In the genomic region with DNA sequence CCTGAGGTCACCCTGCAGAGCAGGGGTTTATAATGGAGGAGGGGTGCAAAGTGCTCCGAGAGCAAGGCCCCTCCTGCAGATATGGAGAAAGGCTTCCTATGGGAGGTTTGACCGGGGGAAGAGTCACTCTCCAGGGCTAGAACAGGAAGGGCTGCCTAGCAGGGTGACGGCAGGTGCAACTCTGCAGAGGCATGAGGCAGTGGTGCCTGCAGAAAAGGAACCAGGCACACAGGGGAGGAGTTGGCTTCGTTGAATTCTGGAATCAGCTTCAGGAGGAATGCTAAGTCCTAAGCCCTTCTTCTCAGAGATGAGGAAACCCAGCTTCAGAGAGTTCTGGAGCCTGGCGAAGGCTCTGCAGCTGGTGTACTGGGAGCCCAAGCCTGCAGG, we compare ENCODE assay signal across 10 cellular contexts. TPM values are rescaled to one million over a fixed set of nuclear protein-coding genes. Genes with fewer than 3 reads are reported as not detected.
A peak's percentile ranks its signal among the peaks of the same experiment; 100 is the strongest.
DNase-seq lines count a peak whose midpoint lies in the region; ATAC-seq and TF ChIP-seq lines count a peak whose summit lies in the region.
"Had no signal": no experiment of that assay in that cellular context is flagged by ENCODE, and none has a peak within 500 bp of the region (broad histone marks: within the 10 kb centered on the region; RNA-seq: fewer than 3 reads in every experiment).

No MANE protein-coding gene starts in this region.

- no peak overlapping the region for H3K4me3 ChIP-seq in KMS-11 (IDR thresholded peaks at IDR 0.05; ENCODE audit: insufficient read depth, low read depth, low read length)
- H3K4me3 ChIP-seq in endodermal cell (ENCODE audit: low read length) = no peak overlapping the region
- no peak overlapping the region for H3K4me3 ChIP-seq in sigmoid colon
- H3K4me3 ChIP-seq in MG63 = no peak overlapping the region
- no peak overlapping the region for H3K4me3 ChIP-seq in lower leg skin (ENCODE audit: low read depth, poor library complexity, severe bottlenecking)

- H3K36me3 Mint-ChIP-seq in CD14-positive monocyte (peaks cover 0 to 4% of the 10 kb centered on the region in 2 donors), endodermal cell (ENCODE audit: low read depth) (no peaks in the 10 kb centered on the region)

- no peak for TF ChIP-seq EP300 in sigmoid colon (IDR thresholded peaks at IDR 0.05)

- H4K20me1 ChIP-seq in KMS-11 (ENCODE audit: insufficient read depth) = no peaks in the 10 kb centered on the region

- H3K27me3 ChIP-seq in KMS-11 (ENCODE audit: insufficient read depth, low read depth) (no peaks in the 10 kb centered on the region), endodermal cell (ENCODE audit: control insufficient read depth, insufficient read depth, low read length, poor library complexity, severe bottlenecking) (no peaks in the 10 kb centered on the region), sigmoid colon (no peaks in the 10 kb centered on the region), MG63 (no peaks in the 10 kb centered on the region)

- H3K4me3 Mint-ChIP-seq in CD14-positive monocyte (peak overlapping the region in 1 of 2 donors; percentile 63), endodermal cell (no peak overlapping the region)

- H3K79me2 ChIP-seq in KMS-11 (ENCODE audit: insufficient read depth, low read depth) = no peaks in the 10 kb centered on the region

- 80 to 84% methylated on average over 4 to 5 of the region's 5 CpGs for WGBS in endodermal cell (ENCODE audit: insufficient coverage in 1 of 2, insufficient read length in 1 of 2), 2 experiments
- 51 to 54% methylated on average over 5 of the region's 5 CpGs for WGBS in sigmoid colon, 2 donors
- 56 to 67% methylated on average over 5 of the region's 5 CpGs for WGBS in lower leg skin, 2 donors

- H3K27me3 Mint-ChIP-seq in CD14-positive monocyte (ENCODE audit: low read depth in 3 of 3) (peaks cover 0 to 2% (median 2%) of the 10 kb centered on the region in 3 donors), endodermal cell (ENCODE audit: insufficient read depth) (no peaks in the 10 kb centered on the region)

- peak overlapping the region; percentile 17; the same call in 1 of the 2 replicates for H2AFZ ChIP-seq in KMS-11 (ENCODE audit: low read depth)

- H3K27ac Mint-ChIP-seq in CD14-positive monocyte = peak overlapping the region; percentile 93 to 98 (median 96)
- H3K27ac Mint-ChIP-seq in endodermal cell = no peak overlapping the region

- TF ChIP-seq POLR2A in sigmoid colon (IDR thresholded peaks at IDR 0.05) = no peak
- no peak for TF ChIP-seq POLR2A in lower leg skin (IDR thresholded peaks at IDR 0.05)

- H3K9me3 Mint-ChIP-seq in CD14-positive monocyte (peaks cover 0 to 4% (median 0%) of the 10 kb centered on the region in 7 donors), endodermal cell (no peaks in the 10 kb centered on the region)

- H3K9me3 ChIP-seq in endodermal cell (ENCODE audit: control insufficient read depth, low read length) = no peaks in the 10 kb centered on the region
- no peaks in the 10 kb centered on the region for H3K9me3 ChIP-seq in sigmoid colon
- H3K9me3 ChIP-seq in MG63 = no peaks in the 10 kb centered on the region

- ATAC-seq in GM21526 (IDR thresholded peaks at IDR 0.05; ENCODE audit: low FRiP score, unreplicated experiment) (no peak), HG03108 (IDR thresholded peaks at IDR 0.05; ENCODE audit: unreplicated experiment) (no peak)

- H3K36me3 ChIP-seq in KMS-11 (ENCODE audit: insufficient read depth) (no peaks in the 10 kb centered on the region), endodermal cell (ENCODE audit: control insufficient read depth, insufficient read depth, low read length) (no peaks in the 10 kb centered on the region), sigmoid colon (no peaks in the 10 kb centered on the region), MG63 (no peaks in the 10 kb centered on the region)

- H3K4me1 ChIP-seq in KMS-11 (ENCODE audit: low read depth, poor library complexity, severe bottlenecking) (no peaks in the 10 kb centered on the region), endodermal cell (ENCODE audit: control insufficient read depth, insufficient read depth, low read length) (no peaks in the 10 kb centered on the region), sigmoid colon (peaks cover 0 to 37% (median 24%) of the 10 kb centered on the region in 4 donors)

- H3K27ac ChIP-seq in KMS-11 (no peak overlapping the region), endodermal cell (ENCODE audit: low read depth, low read length) (peak overlapping the region; percentile 70), sigmoid colon (peak overlapping the region; percentile 55 to 75 (median 70))

- intact Hi-C loops in CD14-positive monocyte (cut with micrococcal nuclease) (loop anchor here (2.0 to 5.0 kb wide), 3 partner anchors 16 to 122 kb away; no protein-coding TSS in a partner anchor), sigmoid colon (cut with DNase I) (loop anchor here (5.0 kb wide), 1 partner anchor 122 kb away; no protein-coding TSS in a partner anchor), lower leg skin (cut with DNase I; ENCODE audit: low total_unique reads) (no loop called here)

- TF ChIP-seq CTCF in CD14-positive monocyte (IDR thresholded peaks at IDR 0.05) = no peak
- no peak for TF ChIP-seq CTCF in KMS-11 (conservative IDR thresholded peaks at IDR 0.05; ENCODE audit: low read depth, low read length)
- TF ChIP-seq CTCF in endodermal cell (conservative IDR thresholded peaks at IDR 0.05) = no peak
- TF ChIP-seq CTCF in sigmoid colon (IDR thresholded peaks at IDR 0.05) = no peak
- TF ChIP-seq CTCF in lower leg skin (IDR thresholded peaks at IDR 0.05) = no peak

- no peak overlapping the region for H3K4me2 ChIP-seq in KMS-11

- no peak for DNase-seq in CD14-positive monocyte (ENCODE audit: low spot score)
- DNase-seq in endodermal cell = no peak
- no peak for DNase-seq in sigmoid colon
- no peak for DNase-seq in MG63
- no peak for DNase-seq in lower leg skin (ENCODE audit: low spot score in 2 of 2)
- DNase-seq: activated CD4-positive, alpha-beta T cell treated with anti-CD3 and anti-CD28 coated beads, Interleukin-2, amount 50 U/mL, for 4 hours; NCI-H1436 had no signal

- H3K9ac ChIP-seq in KMS-11 (no peak overlapping the region), endodermal cell (ENCODE audit: extremely low read depth, low read length, poor library complexity, severe bottlenecking) (no peak overlapping the region)

- peaks cover 76% of the 10 kb centered on the region for H3K4me1 Mint-ChIP-seq in CD14-positive monocyte
- H3K4me1 Mint-ChIP-seq in endodermal cell = peaks cover 2% of the 10 kb centered on the region

RNA-seq across cellular contexts. Expression of a gene that starts 17.5 kb away (rescaled TPM):
- polyA plus RNA-seq in CD14-positive monocyte = 10 to 100 TPM; 98.0 to 99.5 TPM
- 1 to 10 TPM; 6.8 to 8.1 TPM for total RNA-seq in endodermal cell
- 17.6 TPM for polyA plus RNA-seq in endodermal cell (2013, experiment 1 of 2)
- 14.0 TPM for polyA plus RNA-seq in endodermal cell (2013, experiment 2 of 2)
- total RNA-seq in sigmoid colon = 10 to 100 TPM; 27.7 to 46.0 (median 34.2) TPM
- 100 to 1,000 TPM in 2 of 3 donors, 10 to 100 TPM in 1; 67.9 to 115 (median 110) TPM for polyA plus RNA-seq in sigmoid colon
- 101 and 159 TPM in 2 replicates for total RNA-seq in MG63 (2014; rRNA removed; shearing (Covaris generic); ENCODE audit: low replicate concordance)
- total RNA-seq in lower leg skin = 10 to 100 TPM; 26.4 to 45.7 (median 36.9) TPM
